ENCODE assay signal across 16 cellular contexts in the genomic region with DNA sequence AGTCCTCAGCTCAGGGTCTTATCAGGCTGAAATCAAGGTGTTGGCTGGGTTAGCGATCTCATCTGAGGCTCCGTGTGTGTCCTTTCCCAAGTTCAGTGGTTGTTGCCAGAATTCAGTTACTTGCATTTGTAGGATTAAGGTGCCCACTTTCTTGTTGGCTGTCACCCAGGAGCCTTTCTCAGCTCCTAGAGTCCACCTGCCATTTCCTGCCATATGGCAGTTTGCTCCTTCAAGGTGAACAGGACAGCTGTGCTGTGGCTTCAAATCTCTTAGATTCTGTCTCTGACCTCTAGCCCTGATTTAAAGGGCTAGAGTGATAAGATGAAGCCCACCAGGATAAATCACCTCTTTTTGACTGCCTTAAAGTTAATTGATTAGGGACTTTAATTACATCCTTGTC. TPM values are rescaled to one million over a fixed set of nuclear protein-coding genes. Genes with fewer than 3 reads are reported as not detected.
A peak's percentile ranks its signal among the peaks of the same experiment; 100 is the strongest.
DNase-seq lines count a peak whose midpoint lies in the region; ATAC-seq and TF ChIP-seq lines count a peak whose summit lies in the region.
"Had no signal": no experiment of that assay in that cellular context is flagged by ENCODE, and none has a peak within 500 bp of the region (broad histone marks: within the 10 kb centered on the region; RNA-seq: fewer than 3 reads in every experiment).

No MANE protein-coding gene starts in this region.

- no peak overlapping the region for H3K9ac ChIP-seq in PC-3 (ENCODE audit: low read length)

- H3K27ac Mint-ChIP-seq in activated CD4-positive, alpha-beta memory T cell treated with anti-CD3 and anti-CD28 coated beads, Interleukin-2, amount 10 ng/mL, durations not matched to agents 7 days and 5 days = peak overlapping the region; percentile 5
- H3K27ac Mint-ChIP-seq in activated CD4-positive, alpha-beta memory T cell treated with anti-CD3 and anti-CD28 coated beads for 36 hours = no peak overlapping the region
- no peak overlapping the region for H3K27ac Mint-ChIP-seq in GM23338
- no peak overlapping the region for H3K27ac Mint-ChIP-seq in nephron
- H3K27ac Mint-ChIP-seq: memory B cell had no signal

- TF ChIP-seq CTCF in GM23338 (conservative IDR thresholded peaks at IDR 0.05; ENCODE audit: low read depth in 2 of 2) = no peak
- TF ChIP-seq CTCF in PC-3 (conservative IDR thresholded peaks at IDR 0.05; ENCODE audit: low read depth, low read length) = no peak
- TF ChIP-seq CTCF in nephron (IDR thresholded peaks at IDR 0.05; ENCODE audit: unreplicated experiment in 3 of 3) = no peak
- TF ChIP-seq CTCF in gastrocnemius medialis (IDR thresholded peaks at IDR 0.05 in 4 of 5, conservative IDR thresholded peaks at IDR 0.05 in 1 of 5) = no peak

- H3K4me3 ChIP-seq in GM23338 (no peak overlapping the region), PC-3 (ENCODE audit: low read length) (no peak overlapping the region; the same call in 1 of the 2 replicates), gastrocnemius medialis (no peak overlapping the region)

- in situ Hi-C loops in gastrocnemius medialis (cut with MboI; ENCODE audit: low sequenced_read_pairs in 4 of 4) = no loop called here

- H2AFZ ChIP-seq in GM23338 = peak overlapping the region; percentile 79; the same call in 1 of the 2 replicates
- H2AFZ ChIP-seq in PC-3 (ENCODE audit: low read length) = peak overlapping the region; percentile 90; the same call in 1 of the 2 replicates

- CTCF ChIA-PET in activated CD4-positive, alpha-beta memory T cell treated with anti-CD3 and anti-CD28 coated beads, Interleukin-2, amount 10 ng/mL, durations not matched to agents 7 days and 5 days (lab: Charles Lee) = interaction anchor here (0.6 to 2.6 kb wide), 7 partner anchors 10 to 276 kb away, joined by 3 to 13 read pairs (median 4); no protein-coding TSS in a partner anchor
- CTCF ChIA-PET in activated CD4-positive, alpha-beta memory T cell treated with anti-CD3 and anti-CD28 coated beads for 36 hours (lab: Charles Lee) = interaction anchor here (1.2 to 4.7 kb wide), 4 partner anchors 16 to 344 kb away, joined by 4 to 46 read pairs (median 8); no protein-coding TSS in a partner anchor
- CTCF ChIA-PET in PC-3 (lab: Charles Lee) = no interaction called here

- peaks cover 23% of the 10 kb centered on the region for H3K36me3 Mint-ChIP-seq in activated CD4-positive, alpha-beta memory T cell treated with anti-CD3 and anti-CD28 coated beads, Interleukin-2, amount 10 ng/mL, durations not matched to agents 7 days and 5 days (ENCODE audit: low read depth)
- peaks cover 16% of the 10 kb centered on the region for H3K36me3 Mint-ChIP-seq in activated CD4-positive, alpha-beta memory T cell treated with anti-CD3 and anti-CD28 coated beads for 36 hours
- H3K36me3 Mint-ChIP-seq in GM23338 (ENCODE audit: low read depth) = peaks cover 28% of the 10 kb centered on the region
- peaks cover 21% of the 10 kb centered on the region for H3K36me3 Mint-ChIP-seq in nephron (ENCODE audit: low read depth)

- ATAC-seq in GM23338 (no peak), PC-3 (no peak), GM18498 (IDR thresholded peaks at IDR 0.05; ENCODE audit: unreplicated experiment) (no peak), gastrocnemius medialis (no peak), HG02588 (IDR thresholded peaks at IDR 0.05; ENCODE audit: unreplicated experiment) (no peak)

- peaks cover 15% of the 10 kb centered on the region for H3K36me3 ChIP-seq in GM23338 (ENCODE audit: insufficient read depth)
- H3K36me3 ChIP-seq in PC-3 (ENCODE audit: low read depth, low read length) = no peaks in the 10 kb centered on the region; the same call in 1 of the 2 replicates
- peaks cover 0 to 18% of the 10 kb centered on the region in 2 donors for H3K36me3 ChIP-seq in gastrocnemius medialis
- H3K36me3 ChIP-seq: colonic mucosa had no signal

- H3K27me3 ChIP-seq in GM23338 (ENCODE audit: insufficient read depth) (no peaks in the 10 kb centered on the region), PC-3 (ENCODE audit: low read length) (no peaks in the 10 kb centered on the region), gastrocnemius medialis (no peaks in the 10 kb centered on the region)
- H3K27me3 ChIP-seq: colonic mucosa, tibial artery had no signal

- H3K27ac ChIP-seq in GM23338 (ENCODE audit: low read depth) (no peak overlapping the region), PC-3 (ENCODE audit: low read length) (no peak overlapping the region), gastrocnemius medialis (peak overlapping the region in 2 of 4 donors; percentile 83 to 86)
- H3K27ac ChIP-seq: colonic mucosa had no signal

- POLR2A ChIA-PET in activated CD4-positive, alpha-beta memory T cell treated with anti-CD3 and anti-CD28 coated beads, Interleukin-2, amount 10 ng/mL, durations not matched to agents 7 days and 5 days (lab: Charles Lee) = interaction anchor here (0.7 to 2.3 kb wide), 2 partner anchors 10 to 25 kb away, joined by 3 to 43 read pairs; no protein-coding TSS in a partner anchor
- POLR2A ChIA-PET in activated CD4-positive, alpha-beta memory T cell treated with anti-CD3 and anti-CD28 coated beads for 36 hours (lab: Charles Lee) = interaction anchor here (1.3 to 1.8 kb wide), 3 partner anchors 10 to 164 kb away, joined by 4 to 8 read pairs (median 6); no protein-coding TSS in a partner anchor
- POLR2A ChIA-PET in PC-3 (lab: Charles Lee; ENCODE audit: unreplicated experiment) = no interaction called here

- H3K9me3 ChIP-seq in PC-3 (ENCODE audit: low read length) (no peaks in the 10 kb centered on the region), gastrocnemius medialis (no peaks in the 10 kb centered on the region)
- H3K9me3 ChIP-seq: colonic mucosa, tibial artery had no signal

- H3K27me3 Mint-ChIP-seq in activated CD4-positive, alpha-beta memory T cell treated with anti-CD3 and anti-CD28 coated beads, Interleukin-2, amount 10 ng/mL, durations not matched to agents 7 days and 5 days = no peaks in the 10 kb centered on the region
- no peaks in the 10 kb centered on the region for H3K27me3 Mint-ChIP-seq in activated CD4-positive, alpha-beta memory T cell treated with anti-CD3 and anti-CD28 coated beads for 36 hours
- H3K27me3 Mint-ChIP-seq in GM23338 (ENCODE audit: insufficient read depth, low read depth, poor library complexity) (peaks cover 2% of the 10 kb centered on the region), nephron (ENCODE audit: low read depth) (no peaks in the 10 kb centered on the region)
- H3K27me3 Mint-ChIP-seq: memory B cell had no signal

- H3K4me1 ChIP-seq in GM23338 (ENCODE audit: insufficient read depth) (peaks cover 20% of the 10 kb centered on the region), PC-3 (ENCODE audit: insufficient read depth, low read length) (peaks cover 21% of the 10 kb centered on the region; the same call in 1 of the 2 replicates), gastrocnemius medialis (peaks cover 24 to 38% of the 10 kb centered on the region in 2 donors)

- no TSS peak for BruUV-seq in PC-3 (replicated peaks; lab: Mats Ljungman, UMichigan)

- no peaks in the 10 kb centered on the region for H3F3A ChIP-seq in GM23338 (replicated peaks; ENCODE audit: low read depth)
- no peaks in the 10 kb centered on the region for H3F3A ChIP-seq in PC-3 (ENCODE audit: low read length, unreplicated experiment)

- H3K4me2 ChIP-seq in GM23338 = no peak overlapping the region
- H3K4me2 ChIP-seq in PC-3 (ENCODE audit: low read length) = peak overlapping the region; percentile 83; the same call in 1 of the 2 replicates

- no peaks in the 10 kb centered on the region for H3K9me3 Mint-ChIP-seq in activated CD4-positive, alpha-beta memory T cell treated with anti-CD3 and anti-CD28 coated beads, Interleukin-2, amount 10 ng/mL, durations not matched to agents 7 days and 5 days
- no peaks in the 10 kb centered on the region for H3K9me3 Mint-ChIP-seq in activated CD4-positive, alpha-beta memory T cell treated with anti-CD3 and anti-CD28 coated beads for 36 hours
- H3K9me3 Mint-ChIP-seq in GM23338 (no peaks in the 10 kb centered on the region), nephron (no peaks in the 10 kb centered on the region)
- H3K9me3 Mint-ChIP-seq: memory B cell, neural crest cell had no signal

- H3K4me1 Mint-ChIP-seq in activated CD4-positive, alpha-beta memory T cell treated with anti-CD3 and anti-CD28 coated beads, Interleukin-2, amount 10 ng/mL, durations not matched to agents 7 days and 5 days = peaks cover 20% of the 10 kb centered on the region
- H3K4me1 Mint-ChIP-seq in activated CD4-positive, alpha-beta memory T cell treated with anti-CD3 and anti-CD28 coated beads for 36 hours (ENCODE audit: low read depth) = peaks cover 43% of the 10 kb centered on the region
- H3K4me1 Mint-ChIP-seq in GM23338 (peaks cover 12% of the 10 kb centered on the region), nephron (peaks cover 7% of the 10 kb centered on the region)

- peaks cover 38% of the 10 kb centered on the region for H3K79me2 ChIP-seq in GM23338 (replicated peaks; ENCODE audit: insufficient read depth)
- H3K79me2 ChIP-seq in PC-3 (ENCODE audit: low read length) = peaks cover 38% of the 10 kb centered on the region

- no peak overlapping the region for H3K4me3 Mint-ChIP-seq in activated CD4-positive, alpha-beta memory T cell treated with anti-CD3 and anti-CD28 coated beads, Interleukin-2, amount 10 ng/mL, durations not matched to agents 7 days and 5 days
- H3K4me3 Mint-ChIP-seq in activated CD4-positive, alpha-beta memory T cell treated with anti-CD3 and anti-CD28 coated beads for 36 hours = no peak overlapping the region
- H3K4me3 Mint-ChIP-seq in GM23338 (no peak overlapping the region), nephron (peak overlapping the region in 2 of 3 experiments; percentile 27 to 44)
- H3K4me3 Mint-ChIP-seq: memory B cell, neural crest cell had no signal

- TF ChIP-seq POLR2A in gastrocnemius medialis (IDR thresholded peaks at IDR 0.05) = no peak

- intact Hi-C loops in activated CD4-positive, alpha-beta memory T cell treated with anti-CD3 and anti-CD28 coated beads for 36 hours (cut with micrococcal nuclease) = loop anchor here (1.0 kb wide), 1 partner anchor 25 kb away; no protein-coding TSS in a partner anchor
- intact Hi-C loops in PC-3 (cut with micrococcal nuclease) = no loop called here
- intact Hi-C loops in gastrocnemius medialis (cut with DNase I; ENCODE audit: low total_unique reads) = loop anchor here (2.0 to 10.0 kb wide), 4 partner anchors 248 to 1280 kb away; a partner anchor contains a TSS

- no peaks in the 10 kb centered on the region for H3K9me2 ChIP-seq in GM23338 (ENCODE audit: insufficient read depth)
- no peaks in the 10 kb centered on the region for H3K9me2 ChIP-seq in PC-3 (replicated peaks; ENCODE audit: low read length)

- H4K20me1 ChIP-seq in GM23338 (replicated peaks; ENCODE audit: insufficient read depth) = peaks cover 23% of the 10 kb centered on the region
- H4K20me1 ChIP-seq in PC-3 (ENCODE audit: low read length) = no peaks in the 10 kb centered on the region

- DNase-seq in activated CD4-positive, alpha-beta memory T cell treated with anti-CD3 and anti-CD28 coated beads, Interleukin-2, amount 10 ng/mL, durations not matched to agents 7 days and 5 days = no peak
- no peak for DNase-seq in activated CD4-positive, alpha-beta memory T cell treated with anti-CD3 and anti-CD28 coated beads for 36 hours
- DNase-seq in GM23338 (ENCODE audit: low spot score) = no peak
- DNase-seq in PC-3 = no peak
- DNase-seq in gastrocnemius medialis = no peak
- DNase-seq: activated CD8-positive, alpha-beta memory T cell treated with anti-CD3 and anti-CD28 coated beads for 24 hours; colonic mucosa; NCI-H146; NCI-H345; stimulated activated CD4-positive, alpha-beta T cell treated with anti-CD3 and anti-CD28 coated beads, Interleukin-4, amount 100 ng/mL, for 4 hours; tibial artery had no signal

RNA-seq across cellular contexts. Expression of a gene that starts 1.0 kb away (rescaled TPM):
- 10 to 100 TPM; 57.7 to 58.8 TPM for total RNA-seq in activated CD4-positive, alpha-beta memory T cell treated with anti-CD3 and anti-CD28 coated beads, Interleukin-2, amount 10 ng/mL, durations not matched to agents 7 days and 5 days
- 10 to 100 TPM; 40.6 to 47.4 TPM for total RNA-seq in activated CD4-positive, alpha-beta memory T cell treated with anti-CD3 and anti-CD28 coated beads for 36 hours
- total RNA-seq in GM23338 (2014; rRNA removed; shearing (Covaris generic)) = 25.3 and 26.3 TPM in 2 replicates
- polyA plus RNA-seq in GM23338 (2016; fragmentation: Nextera tagmentation; extraction: Ambion mirVana) = 9.1 and 9.9 TPM in 2 replicates
- total RNA-seq in PC-3 (2014; rRNA removed) = 4.5 TPM in 2 replicates
- 10 to 100 TPM; 21.6 to 25.7 (median 24.0) TPM for total RNA-seq in gastrocnemius medialis

RNA-seq across cellular contexts. Expression of a gene that starts 5.1 kb away (rescaled TPM):
- 100 to 1,000 TPM; 315 to 324 TPM for total RNA-seq in activated CD4-positive, alpha-beta memory T cell treated with anti-CD3 and anti-CD28 coated beads, Interleukin-2, amount 10 ng/mL, durations not matched to agents 7 days and 5 days
- total RNA-seq in activated CD4-positive, alpha-beta memory T cell treated with anti-CD3 and anti-CD28 coated beads for 36 hours = 100 to 1,000 TPM; 390 to 404 TPM
- total RNA-seq in GM23338 (2014; rRNA removed; shearing (Covaris generic)) = 131 and 133 TPM in 2 replicates
- polyA plus RNA-seq in GM23338 (2016; fragmentation: Nextera tagmentation; extraction: Ambion mirVana) = 464 and 520 TPM in 2 replicates
- total RNA-seq in PC-3 (2014; rRNA removed) = 365 and 399 TPM in 2 replicates
- total RNA-seq in gastrocnemius medialis = 100 to 1,000 TPM; 170 to 229 (median 219) TPM

RNA-seq across cellular contexts. Expression of a gene that starts 15.1 kb away (rescaled TPM):
- total RNA-seq in activated CD4-positive, alpha-beta memory T cell treated with anti-CD3 and anti-CD28 coated beads, Interleukin-2, amount 10 ng/mL, durations not matched to agents 7 days and 5 days = 100 to 1,000 TPM; 138 to 139 TPM
- total RNA-seq in activated CD4-positive, alpha-beta memory T cell treated with anti-CD3 and anti-CD28 coated beads for 36 hours = 10 to 100 TPM; 44.2 to 47.2 TPM
- 5.8 and 6.7 TPM in 2 replicates for total RNA-seq in GM23338 (2014; rRNA removed; shearing (Covaris generic))
- 2.9 TPM in 2 replicates for polyA plus RNA-seq in GM23338 (2016; fragmentation: Nextera tagmentation; extraction: Ambion mirVana)
- 1.5 and 1.6 TPM in 2 replicates for total RNA-seq in PC-3 (2014; rRNA removed)
- total RNA-seq in gastrocnemius medialis = 1 to 10 TPM; 1.7 to 3.8 (median 2.1) TPM

Comparison
In these comparisons a context has a peak if more than half of its experiments do, and no peak if none do; other contexts are left out.
1. H3K4me3 Mint-ChIP-seq: peak in nephron (2 of 3); none in activated CD4-positive, alpha-beta memory T cell treated with anti-CD3 and anti-CD28 coated beads, Interleukin-2, amount 10 ng/mL, durations not matched to agents 7 days and 5 days (single experiment), activated CD4-positive, alpha-beta memory T cell treated with anti-CD3 and anti-CD28 coated beads for 36 hours (single experiment) and GM23338 (single experiment).